1 cellular context compared by ENCODE assay signal in the genomic region with DNA sequence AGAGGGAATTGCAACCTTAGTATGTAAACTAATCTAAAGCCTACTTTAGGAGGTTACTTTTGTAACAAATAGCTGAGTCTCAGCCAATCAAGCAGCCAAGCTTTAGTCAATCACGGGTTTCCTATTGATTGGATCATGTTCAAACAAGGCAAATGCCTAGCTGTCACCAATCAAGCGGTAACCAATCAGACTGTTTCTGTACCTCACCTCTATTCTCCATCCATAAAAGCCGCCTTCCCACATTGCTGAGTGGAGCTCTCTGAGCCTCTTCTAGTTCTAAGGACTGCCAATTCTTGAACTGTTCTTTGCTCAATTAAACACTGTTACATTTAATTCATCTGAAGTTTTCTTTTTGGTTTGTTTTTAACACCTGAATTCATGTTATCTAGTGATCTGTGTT.
TF ChIP-seq lines count a peak whose summit lies in the region.

No MANE protein-coding gene starts in this region.

TF ChIP-seq in GM23338, 12 proteins besides CTCF, POLR2A, EP300 and RAD21 (continued from another document):
- TF ChIP-seq, protein P1, sequence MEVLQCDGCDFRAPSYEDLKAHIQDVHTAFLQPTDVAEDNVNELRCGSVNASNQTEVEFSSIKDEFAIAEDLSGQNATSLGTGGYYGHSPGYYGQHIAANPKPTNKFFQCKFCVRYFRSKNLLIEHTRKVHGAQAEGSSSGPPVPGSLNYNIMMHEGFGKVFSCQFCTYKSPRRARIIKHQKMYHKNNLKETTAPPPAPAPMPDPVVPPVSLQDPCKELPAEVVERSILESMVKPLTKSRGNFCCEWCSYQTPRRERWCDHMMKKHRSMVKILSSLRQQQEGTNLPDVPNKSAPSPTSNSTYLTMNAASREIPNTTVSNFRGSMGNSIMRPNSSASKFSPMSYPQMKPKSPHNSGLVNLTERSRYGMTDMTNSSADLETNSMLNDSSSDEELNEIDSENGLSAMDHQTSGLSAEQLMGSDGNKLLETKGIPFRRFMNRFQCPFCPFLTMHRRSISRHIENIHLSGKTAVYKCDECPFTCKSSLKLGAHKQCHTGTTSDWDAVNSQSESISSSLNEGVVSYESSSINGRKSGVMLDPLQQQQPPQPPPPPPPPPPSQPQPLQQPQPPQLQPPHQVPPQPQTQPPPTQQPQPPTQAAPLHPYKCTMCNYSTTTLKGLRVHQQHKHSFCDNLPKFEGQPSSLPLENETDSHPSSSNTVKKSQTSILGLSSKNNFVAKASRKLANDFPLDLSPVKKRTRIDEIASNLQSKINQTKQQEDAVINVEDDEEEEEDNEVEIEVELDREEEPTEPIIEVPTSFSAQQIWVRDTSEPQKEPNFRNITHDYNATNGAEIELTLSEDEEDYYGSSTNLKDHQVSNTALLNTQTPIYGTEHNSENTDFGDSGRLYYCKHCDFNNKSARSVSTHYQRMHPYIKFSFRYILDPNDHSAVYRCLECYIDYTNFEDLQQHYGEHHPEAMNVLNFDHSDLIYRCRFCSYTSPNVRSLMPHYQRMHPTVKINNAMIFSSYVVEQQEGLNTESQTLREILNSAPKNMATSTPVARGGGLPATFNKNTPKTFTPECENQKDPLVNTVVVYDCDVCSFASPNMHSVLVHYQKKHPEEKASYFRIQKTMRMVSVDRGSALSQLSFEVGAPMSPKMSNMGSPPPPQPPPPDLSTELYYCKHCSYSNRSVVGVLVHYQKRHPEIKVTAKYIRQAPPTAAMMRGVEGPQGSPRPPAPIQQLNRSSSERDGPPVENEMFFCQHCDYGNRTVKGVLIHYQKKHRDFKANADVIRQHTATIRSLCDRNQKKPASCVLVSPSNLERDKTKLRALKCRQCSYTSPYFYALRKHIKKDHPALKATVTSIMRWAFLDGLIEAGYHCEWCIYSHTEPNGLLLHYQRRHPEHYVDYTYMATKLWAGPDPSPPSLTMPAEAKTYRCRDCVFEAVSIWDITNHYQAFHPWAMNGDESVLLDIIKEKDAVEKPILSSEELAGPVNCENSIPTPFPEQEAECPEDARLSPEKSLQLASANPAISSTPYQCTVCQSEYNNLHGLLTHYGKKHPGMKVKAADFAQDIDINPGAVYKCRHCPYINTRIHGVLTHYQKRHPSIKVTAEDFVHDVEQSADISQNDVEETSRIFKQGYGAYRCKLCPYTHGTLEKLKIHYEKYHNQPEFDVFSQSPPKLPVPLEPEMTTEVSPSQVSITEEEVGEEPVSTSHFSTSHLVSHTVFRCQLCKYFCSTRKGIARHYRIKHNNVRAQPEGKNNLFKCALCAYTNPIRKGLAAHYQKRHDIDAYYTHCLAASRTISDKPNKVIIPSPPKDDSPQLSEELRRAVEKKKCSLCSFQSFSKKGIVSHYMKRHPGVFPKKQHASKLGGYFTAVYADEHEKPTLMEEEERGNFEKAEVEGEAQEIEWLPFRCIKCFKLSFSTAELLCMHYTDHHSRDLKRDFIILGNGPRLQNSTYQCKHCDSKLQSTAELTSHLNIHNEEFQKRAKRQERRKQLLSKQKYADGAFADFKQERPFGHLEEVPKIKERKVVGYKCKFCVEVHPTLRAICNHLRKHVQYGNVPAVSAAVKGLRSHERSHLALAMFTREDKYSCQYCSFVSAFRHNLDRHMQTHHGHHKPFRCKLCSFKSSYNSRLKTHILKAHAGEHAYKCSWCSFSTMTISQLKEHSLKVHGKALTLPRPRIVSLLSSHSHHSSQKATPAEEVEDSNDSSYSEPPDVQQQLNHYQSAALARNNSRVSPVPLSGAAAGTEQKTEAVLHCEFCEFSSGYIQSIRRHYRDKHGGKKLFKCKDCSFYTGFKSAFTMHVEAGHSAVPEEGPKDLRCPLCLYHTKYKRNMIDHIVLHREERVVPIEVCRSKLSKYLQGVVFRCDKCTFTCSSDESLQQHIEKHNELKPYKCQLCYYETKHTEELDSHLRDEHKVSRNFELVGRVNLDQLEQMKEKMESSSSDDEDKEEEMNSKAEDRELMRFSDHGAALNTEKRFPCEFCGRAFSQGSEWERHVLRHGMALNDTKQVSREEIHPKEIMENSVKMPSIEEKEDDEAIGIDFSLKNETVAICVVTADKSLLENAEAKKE (CRISPR knock-in tag; IDR thresholded peaks at IDR 0.05), result no peak
- TF ChIP-seq EZH2phosphoT487 (IDR thresholded peaks at IDR 0.05; ENCODE audit: unreplicated experiment) (no peak), EZH2 (IDR thresholded peaks at IDR 0.05; ENCODE audit: low read depth, unreplicated experiment) (no peak), NANOG (IDR thresholded peaks at IDR 0.05; ENCODE audit: borderline replicate concordance) (no peak)
- TF ChIP-seq, protein P2, sequence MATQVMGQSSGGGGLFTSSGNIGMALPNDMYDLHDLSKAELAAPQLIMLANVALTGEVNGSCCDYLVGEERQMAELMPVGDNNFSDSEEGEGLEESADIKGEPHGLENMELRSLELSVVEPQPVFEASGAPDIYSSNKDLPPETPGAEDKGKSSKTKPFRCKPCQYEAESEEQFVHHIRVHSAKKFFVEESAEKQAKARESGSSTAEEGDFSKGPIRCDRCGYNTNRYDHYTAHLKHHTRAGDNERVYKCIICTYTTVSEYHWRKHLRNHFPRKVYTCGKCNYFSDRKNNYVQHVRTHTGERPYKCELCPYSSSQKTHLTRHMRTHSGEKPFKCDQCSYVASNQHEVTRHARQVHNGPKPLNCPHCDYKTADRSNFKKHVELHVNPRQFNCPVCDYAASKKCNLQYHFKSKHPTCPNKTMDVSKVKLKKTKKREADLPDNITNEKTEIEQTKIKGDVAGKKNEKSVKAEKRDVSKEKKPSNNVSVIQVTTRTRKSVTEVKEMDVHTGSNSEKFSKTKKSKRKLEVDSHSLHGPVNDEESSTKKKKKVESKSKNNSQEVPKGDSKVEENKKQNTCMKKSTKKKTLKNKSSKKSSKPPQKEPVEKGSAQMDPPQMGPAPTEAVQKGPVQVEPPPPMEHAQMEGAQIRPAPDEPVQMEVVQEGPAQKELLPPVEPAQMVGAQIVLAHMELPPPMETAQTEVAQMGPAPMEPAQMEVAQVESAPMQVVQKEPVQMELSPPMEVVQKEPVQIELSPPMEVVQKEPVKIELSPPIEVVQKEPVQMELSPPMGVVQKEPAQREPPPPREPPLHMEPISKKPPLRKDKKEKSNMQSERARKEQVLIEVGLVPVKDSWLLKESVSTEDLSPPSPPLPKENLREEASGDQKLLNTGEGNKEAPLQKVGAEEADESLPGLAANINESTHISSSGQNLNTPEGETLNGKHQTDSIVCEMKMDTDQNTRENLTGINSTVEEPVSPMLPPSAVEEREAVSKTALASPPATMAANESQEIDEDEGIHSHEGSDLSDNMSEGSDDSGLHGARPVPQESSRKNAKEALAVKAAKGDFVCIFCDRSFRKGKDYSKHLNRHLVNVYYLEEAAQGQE (IDR thresholded peaks at IDR 0.05; ENCODE audit: unreplicated experiment), result no peak
